26 cellular contexts compared by ENCODE assay signal in the genomic region with DNA sequence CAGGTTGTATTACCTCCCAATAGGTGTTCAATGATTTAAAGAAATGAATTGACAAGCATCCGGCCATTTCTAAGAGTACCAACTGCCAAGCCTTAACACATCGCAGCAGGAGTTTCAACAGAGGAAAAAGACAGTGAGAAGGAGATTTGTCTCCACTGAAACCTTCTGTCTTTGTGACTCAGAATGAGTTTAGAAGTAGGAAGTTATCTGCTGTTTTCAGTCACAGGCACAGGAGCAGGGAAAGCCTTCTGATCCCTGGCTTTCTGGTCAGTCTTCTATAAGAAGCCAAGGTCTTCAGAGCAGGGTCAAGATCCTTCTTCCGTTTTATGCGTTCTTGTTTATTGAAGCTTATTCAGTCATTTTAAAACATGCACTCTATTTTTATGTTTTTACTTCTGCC.
"Had no signal": no experiment of that assay in that cellular context is flagged by ENCODE, and none has a peak within 500 bp of the region (broad histone marks: within the 10 kb centered on the region; RNA-seq: fewer than 3 reads in every experiment).

No MANE protein-coding gene starts in this region.

- H3K27me3 ChIP-seq: cardiac muscle cell, foreskin keratinocyte, sigmoid colon, testis, vagina had no signal

- H3K4me1 ChIP-seq: foreskin keratinocyte, parathyroid adenoma, sigmoid colon, testis had no signal

- H3K79me2 ChIP-seq: parathyroid adenoma had no signal

- DNase-seq: activated CD4-positive, alpha-beta memory T cell treated with anti-CD3 and anti-CD28 coated beads, Interleukin-2, amount 10 ng/mL, durations not matched to agents 7 days and 5 days; activated CD4-positive, alpha-beta T cell treated with anti-CD3 and anti-CD28 coated beads, Interleukin-2, amount 10 ng/mL, durations not matched to agents 24 days and 14 days; activated effector memory CD4-positive, alpha-beta T cell treated with anti-CD3 and anti-CD28 coated beads, Interleukin-2, amount 50 U/mL, for 16 hours; activated naive CD4-positive, alpha-beta T cell treated with anti-CD3 and anti-CD28 coated beads, Interleukin-2, amount 10 ng/mL, durations not matched to agents 7 days and 5 days; activated T-cell treated with anti-CD3 and anti-CD28 coated beads, Interleukin-2, amount 50 U/mL, for 72 hours; effector CD4-positive, alpha-beta T cell; erythroblast; foreskin keratinocyte; hypothalamus; islet precursor cell; left cardiac atrium; lower lobe of right lung; naive B cell; nucleus accumbens; sigmoid colon; stimulated activated CD4-positive, alpha-beta T cell treated with anti-CD3 and anti-CD28 coated beads, Interleukin-2, amount 100 ng/mL, for 48 hours; stimulated activated CD8-positive, alpha-beta memory T cell treated with anti-CD3 and anti-CD28 coated beads, Interleukin-4, amount 100 ng/mL, for 48 hours; stimulated activated naive B cell treated with anti-CD40 and anti-IgM and Interleukin-4, amounts not matched to agents 10 μg/mL and 1 μg/mL and 100 μg/mL, for 72 hours; testis; trophoblast cell had no signal

- H3K9me3 ChIP-seq: lower lobe of right lung, sigmoid colon, testis, vagina had no signal

- H3K4me3 ChIP-seq: cardiac muscle cell, lower lobe of right lung, sigmoid colon, smooth muscle cell, testis, vagina had no signal

- H2AFZ ChIP-seq: parathyroid adenoma had no signal

- H3K9ac ChIP-seq: parathyroid adenoma had no signal

- ATAC-seq: activated CD4-positive, CD25-positive, alpha-beta regulatory T cell treated with anti-CD3 and anti-CD28 coated beads, Interleukin-2, amount 50 U/mL, for 24 hours; activated T-cell treated with anti-CD3 and anti-CD28 coated beads, Interleukin-2, amount 50 U/mL, for 72 hours; foreskin keratinocyte; stimulated activated naive B cell treated with anti-CD40 and anti-IgM and Interleukin-4, amounts not matched to agents 10 μg/mL and 1 μg/mL and 100 μg/mL, for 72 hours had no signal

- H3K36me3 ChIP-seq: cardiac muscle cell, lower lobe of right lung, sigmoid colon, vagina had no signal

- H3K27ac ChIP-seq: cardiac muscle cell, foreskin keratinocyte, lower lobe of right lung, parathyroid adenoma, testis, vagina, VCaP had no signal

- H3K4me2 ChIP-seq: smooth muscle cell had no signal
